ENCODE assay signal across 24 cellular contexts in genomic region chr9:99366601-99367000, GRCh38.
"Had no signal": no experiment of that assay in that cellular context is flagged by ENCODE, and none has a peak within 500 bp of the region (broad histone marks: within the 10 kb centered on the region; RNA-seq: fewer than 3 reads in every experiment).

No MANE protein-coding gene starts in this region.

- H3K4me1 ChIP-seq: prostate gland had no signal

- H3K27ac ChIP-seq: epithelial cell of prostate, esophagus squamous epithelium, neutrophil, ovary, prostate gland, thoracic aorta had no signal

- H3K9me3 ChIP-seq: esophagus squamous epithelium, neutrophil, ovary, prostate gland, thoracic aorta had no signal

- DNase-seq: activated CD4-positive, alpha-beta T cell treated with anti-CD3 and anti-CD28 coated beads for 36 hours; activated CD4-positive, CD25-positive, alpha-beta regulatory T cell; activated CD8-positive, alpha-beta memory T cell treated with anti-CD3 and anti-CD28 coated beads, Interleukin-2, amount 10 ng/mL, durations not matched to agents 7 days and 5 days; activated CD8-positive, alpha-beta T cell treated with anti-CD3 and anti-CD28 coated beads, Interleukin-2, amount 10 ng/mL, durations not matched to agents 7 days and 5 days; activated T-cell treated with anti-CD3 and anti-CD28 coated beads, Interleukin-2, amount 50 U/mL, for 48 hours; effector CD8-positive, alpha-beta T cell; esophagus squamous epithelium; head of caudate nucleus; hypothalamus; immature natural killer cell; kidney; naive B cell; nephron progenitor cell; ovary; stimulated activated CD4-positive, alpha-beta T cell treated with anti-CD3 and anti-CD28 coated beads, Interleukin-2, amount 100 ng/mL, for 48 hours; trophoblast cell had no signal

- H3K4me3 Mint-ChIP-seq: activated CD4-positive, alpha-beta T cell treated with anti-CD3 and anti-CD28 coated beads for 36 hours; activated CD8-positive, alpha-beta memory T cell treated with anti-CD3 and anti-CD28 coated beads, Interleukin-2, amount 10 ng/mL, durations not matched to agents 7 days and 5 days; activated CD8-positive, alpha-beta T cell treated with anti-CD3 and anti-CD28 coated beads, Interleukin-2, amount 10 ng/mL, durations not matched to agents 7 days and 5 days; immature natural killer cell; mesothelial cell of epicardium; nephron progenitor cell had no signal

- H3K9me3 Mint-ChIP-seq: activated naive CD4-positive, alpha-beta T cell treated with anti-CD3 and anti-CD28 coated beads, Interleukin-2, amount 50 U/mL, for 72 hours; activated T-helper 2 cell treated with anti-CD3 and anti-CD28 coated beads, Interferon-gamma antibody, Interleukin-2, Interleukin-4, amounts not matched to agents 10 μg/mL and 5 μg/mL and 100 μg/mL, durations not matched to agents 14 hours and 24 hours and 36 hours; naive B cell; nephron progenitor cell; stimulated activated naive CD8-positive, alpha-beta T cell treated with anti-CD3 and anti-CD28 coated beads, Interleukin-15, Interleukin-2, amounts not matched to agents 100 ng/mL and 50 ng/mL, for 24 hours had no signal

- H3K4me3 ChIP-seq: esophagus squamous epithelium, ovary, prostate gland, thoracic aorta had no signal

- H3K36me3 Mint-ChIP-seq: activated CD8-positive, alpha-beta memory T cell treated with anti-CD3 and anti-CD28 coated beads, Interleukin-2, amount 10 ng/mL, durations not matched to agents 7 days and 5 days; activated naive CD4-positive, alpha-beta T cell treated with anti-CD3 and anti-CD28 coated beads, Interleukin-2, amount 50 U/mL, for 72 hours; immature natural killer cell; mesothelial cell of epicardium had no signal

- H3K27me3 ChIP-seq: ovary had no signal

- H3K27ac Mint-ChIP-seq: activated CD4-positive, alpha-beta T cell treated with anti-CD3 and anti-CD28 coated beads for 36 hours; activated CD8-positive, alpha-beta memory T cell treated with anti-CD3 and anti-CD28 coated beads, Interleukin-2, amount 10 ng/mL, durations not matched to agents 7 days and 5 days; activated CD8-positive, alpha-beta T cell treated with anti-CD3 and anti-CD28 coated beads, Interleukin-2, amount 10 ng/mL, durations not matched to agents 7 days and 5 days; activated naive CD4-positive, alpha-beta T cell treated with anti-CD3 and anti-CD28 coated beads, Interleukin-2, amount 50 U/mL, for 72 hours; immature natural killer cell; nephron progenitor cell; stimulated activated naive CD8-positive, alpha-beta T cell treated with anti-CD3 and anti-CD28 coated beads, Interleukin-15, Interleukin-2, amounts not matched to agents 100 ng/mL and 50 ng/mL, for 24 hours had no signal

- ATAC-seq: activated CD4-positive, alpha-beta T cell treated with anti-CD3 and anti-CD28 coated beads for 36 hours; activated CD8-positive, alpha-beta memory T cell treated with anti-CD3 and anti-CD28 coated beads, Interleukin-2, amount 10 ng/mL, durations not matched to agents 7 days and 5 days; activated CD8-positive, alpha-beta T cell treated with anti-CD3 and anti-CD28 coated beads, Interleukin-2, amount 10 ng/mL, durations not matched to agents 7 days and 5 days; activated naive CD4-positive, alpha-beta T cell treated with anti-CD3 and anti-CD28 coated beads, Interleukin-2, amount 50 U/mL, for 72 hours had no signal

- H3K36me3 ChIP-seq: esophagus squamous epithelium, neutrophil, ovary, prostate gland, thoracic aorta had no signal
